Comparison of ENCODE assay signal across 14 cellular contexts in the genomic region with DNA sequence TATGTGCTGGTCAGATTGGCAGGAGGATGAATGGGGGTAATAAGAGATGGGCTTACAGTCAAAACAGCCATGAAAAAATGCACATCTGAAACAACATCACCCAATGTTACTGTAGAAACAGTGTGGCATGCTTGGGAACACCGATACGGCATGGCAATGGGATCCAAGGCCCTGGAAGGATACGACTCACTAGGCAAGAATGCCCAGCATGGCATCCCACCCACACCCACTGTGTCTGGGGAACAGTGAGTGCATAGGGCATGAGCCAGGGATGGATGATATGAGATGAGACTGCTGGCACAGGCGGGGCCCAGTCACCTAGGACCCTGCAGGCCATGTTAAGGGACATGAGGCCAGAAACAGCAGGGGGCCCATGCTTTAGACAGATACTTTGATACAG. TPM values are rescaled to one million over a fixed set of nuclear protein-coding genes. Genes with fewer than 3 reads are reported as not detected.
A peak's percentile ranks its signal among the peaks of the same experiment; 100 is the strongest.
DNase-seq lines count a peak whose midpoint lies in the region; ATAC-seq and TF ChIP-seq lines count a peak whose summit lies in the region.
"Had no signal": no experiment of that assay in that cellular context is flagged by ENCODE, and none has a peak within 500 bp of the region (broad histone marks: within the 10 kb centered on the region; RNA-seq: fewer than 3 reads in every experiment).

No MANE protein-coding gene starts in this region.

- H4K20me1 ChIP-seq in HCT116 (ENCODE audit: insufficient read depth): no peaks in the 10 kb centered on the region

- RAD21 ChIA-PET in HCT116 (lab: Charles Lee; ENCODE audit: low non-redundant PET in 1 of 2, low total read pairs in 2 of 2, uncharacterized antibody in 2 of 2, unreplicated experiment in 2 of 2): no interaction called here

- H3K79me2 ChIP-seq in HCT116 (ENCODE audit: insufficient read depth, low read length): peaks cover 54% of the 10 kb centered on the region; the same call in 1 of the 2 replicates

- H3K9ac ChIP-seq in HCT116 (ENCODE audit: low read length): peak overlapping the region; percentile 6; the same call in 1 of the 2 replicates

- TF ChIP-seq CTCF in HCT116 (IDR thresholded peaks at IDR 0.05 in 2 of 3, conservative IDR thresholded peaks at IDR 0.05 in 1 of 3; ENCODE audit: borderline replicate concordance in 1 of 3, insufficient read depth in 1 of 3, low read depth in 2 of 3, low read length in 2 of 3) (no peak), fibroblast of the aortic adventitia (IDR thresholded peaks at IDR 0.05; ENCODE audit: insufficient read depth, low read length) (no peak)

- H3K27ac ChIP-seq in HCT116 (ENCODE audit: low read depth, low read length): peak overlapping the region; percentile 26

- H3K4me3 ChIP-seq in HCT116 (replicated peaks in 1 of 2; ENCODE audit: low read depth in 1 of 2, low read length in 2 of 2) (no peak overlapping the region; a peak in 1 of 4 replicates), fibroblast of the aortic adventitia (ENCODE audit: low read depth, low read length) (no peak overlapping the region)
- H3K4me3 ChIP-seq: lung had no signal

- POLR2A ChIA-PET in HCT116 (lab: Charles Lee): interaction anchor here (0.9 to 5.1 kb wide), 3 partner anchors 8 to 11 kb away, joined by 3 to 50 read pairs (median 5); a partner anchor contains a TSS

- H3K36me3 ChIP-seq in HCT116 (ENCODE audit: control insufficient read depth in 1 of 2, insufficient read depth in 2 of 2, low read length in 2 of 2): peaks cover 73 to 85% of the 10 kb centered on the region in 2 experiments

- H3K4me1 ChIP-seq in HCT116 (ENCODE audit: control insufficient read depth in 1 of 2, insufficient read depth in 2 of 2, low read length in 2 of 2): peaks cover 14 to 42% of the 10 kb centered on the region in 2 experiments

- H2AFZ ChIP-seq in HCT116 (ENCODE audit: low read depth, low read length, poor library complexity, severe bottlenecking): no peak overlapping the region

- TF ChIP-seq POLR2A in HCT116 (IDR thresholded peaks at IDR 0.05; ENCODE audit: borderline replicate concordance, extremely low read depth, insufficient read depth, insufficient read length): no peak

- H3K4me2 ChIP-seq in HCT116 (ENCODE audit: low read length): peak overlapping the region; percentile 50

- intact Hi-C loops in HCT116 (cut with micrococcal nuclease) (no loop called here), head of caudate nucleus (cut with DNase I) (no loop called here)

- DNase-seq in HCT116 (ENCODE audit: low read depth, low spot score) (no peak), SW480 (ENCODE audit: low spot score) (peak; percentile 81), fibroblast of the aortic adventitia (ENCODE audit: low read depth) (peak; percentile 30), stromal cell of bone marrow (ENCODE audit: low read depth) (peak; percentile 16), pons (ENCODE audit: low spot score) (no peak), head of caudate nucleus (no peak)
- DNase-seq: activated CD4-positive, alpha-beta T cell treated with anti-CD3 and anti-CD28 coated beads for 48 hours; activated effector memory CD4-positive, alpha-beta T cell treated with Interleukin-2 at 50 U/mL for 16 hours; DMS53; glutamatergic neuron; NCI-H1092; NCI-H446 treated with DMSO at 0.1 percent for 48 hours had no signal

- no peaks in the 10 kb centered on the region for H3K9me3 ChIP-seq in HCT116 (ENCODE audit: control insufficient read depth in 1 of 2, insufficient read depth in 1 of 2, low read depth in 1 of 2, low read length in 2 of 2)

- H3K27me3 ChIP-seq in HCT116 (ENCODE audit: insufficient read depth, low read length): no peaks in the 10 kb centered on the region

- TF ChIP-seq RAD21 in HCT116 (IDR thresholded peaks at IDR 0.05; ENCODE audit: low read depth): no peak

- CTCF ChIA-PET in HCT116 (lab: Charles Lee): no interaction called here

- no TSS peak for BruUV-seq in HCT116 (replicated peaks; lab: Mats Ljungman, UMichigan)

- ATAC-seq in HCT116 (peak; percentile 84), GM18907 (IDR thresholded peaks at IDR 0.05; ENCODE audit: unreplicated experiment) (no peak)

- H3K9me2 ChIP-seq in HCT116 (ENCODE audit: insufficient read depth): no peaks in the 10 kb centered on the region

TF ChIP-seq in HCT116, 20 proteins besides CTCF, POLR2A, EP300 and RAD21:
- no peak for TF ChIP-seq SIN3A (IDR thresholded peaks at IDR 0.05; ENCODE audit: low read depth)
- TF ChIP-seq, protein P1, sequence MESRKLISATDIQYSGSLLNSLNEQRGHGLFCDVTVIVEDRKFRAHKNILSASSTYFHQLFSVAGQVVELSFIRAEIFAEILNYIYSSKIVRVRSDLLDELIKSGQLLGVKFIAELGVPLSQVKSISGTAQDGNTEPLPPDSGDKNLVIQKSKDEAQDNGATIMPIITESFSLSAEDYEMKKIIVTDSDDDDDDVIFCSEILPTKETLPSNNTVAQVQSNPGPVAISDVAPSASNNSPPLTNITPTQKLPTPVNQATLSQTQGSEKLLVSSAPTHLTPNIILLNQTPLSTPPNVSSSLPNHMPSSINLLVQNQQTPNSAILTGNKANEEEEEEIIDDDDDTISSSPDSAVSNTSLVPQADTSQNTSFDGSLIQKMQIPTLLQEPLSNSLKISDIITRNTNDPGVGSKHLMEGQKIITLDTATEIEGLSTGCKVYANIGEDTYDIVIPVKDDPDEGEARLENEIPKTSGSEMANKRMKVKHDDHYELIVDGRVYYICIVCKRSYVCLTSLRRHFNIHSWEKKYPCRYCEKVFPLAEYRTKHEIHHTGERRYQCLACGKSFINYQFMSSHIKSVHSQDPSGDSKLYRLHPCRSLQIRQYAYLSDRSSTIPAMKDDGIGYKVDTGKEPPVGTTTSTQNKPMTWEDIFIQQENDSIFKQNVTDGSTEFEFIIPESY (IDR thresholded peaks at IDR 0.05; ENCODE audit: extremely low read depth, insufficient replicate concordance, low read length): no peak
- TF ChIP-seq CBX3 (IDR thresholded peaks at IDR 0.05; ENCODE audit: low read depth): no peak
- TF ChIP-seq SP1 (IDR thresholded peaks at IDR 0.05; ENCODE audit: low read depth): peak; percentile 29
- TF ChIP-seq JUND (IDR thresholded peaks at IDR 0.05): peak; percentile 37; the same call in 1 of the 2 replicates
- no peak for TF ChIP-seq CEBPB (IDR thresholded peaks at IDR 0.05; ENCODE audit: low read depth)
- peak; percentile 64 for TF ChIP-seq EGR1 (IDR thresholded peaks at IDR 0.05; ENCODE audit: low read depth)
- TF ChIP-seq, protein P2, sequence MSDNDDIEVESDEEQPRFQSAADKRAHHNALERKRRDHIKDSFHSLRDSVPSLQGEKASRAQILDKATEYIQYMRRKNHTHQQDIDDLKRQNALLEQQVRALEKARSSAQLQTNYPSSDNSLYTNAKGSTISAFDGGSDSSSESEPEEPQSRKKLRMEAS (IDR thresholded peaks at IDR 0.05): peak; percentile 42; the same call in 1 of the 2 replicates
- TF ChIP-seq FOSL1 (IDR thresholded peaks at IDR 0.05; ENCODE audit: low read depth): peak; percentile 37; the same call in 1 of the 2 replicates
- no peak for TF ChIP-seq EZH2phosphoT487 (IDR thresholded peaks at IDR 0.05; ENCODE audit: borderline replicate concordance)
- TF ChIP-seq, protein P3, sequence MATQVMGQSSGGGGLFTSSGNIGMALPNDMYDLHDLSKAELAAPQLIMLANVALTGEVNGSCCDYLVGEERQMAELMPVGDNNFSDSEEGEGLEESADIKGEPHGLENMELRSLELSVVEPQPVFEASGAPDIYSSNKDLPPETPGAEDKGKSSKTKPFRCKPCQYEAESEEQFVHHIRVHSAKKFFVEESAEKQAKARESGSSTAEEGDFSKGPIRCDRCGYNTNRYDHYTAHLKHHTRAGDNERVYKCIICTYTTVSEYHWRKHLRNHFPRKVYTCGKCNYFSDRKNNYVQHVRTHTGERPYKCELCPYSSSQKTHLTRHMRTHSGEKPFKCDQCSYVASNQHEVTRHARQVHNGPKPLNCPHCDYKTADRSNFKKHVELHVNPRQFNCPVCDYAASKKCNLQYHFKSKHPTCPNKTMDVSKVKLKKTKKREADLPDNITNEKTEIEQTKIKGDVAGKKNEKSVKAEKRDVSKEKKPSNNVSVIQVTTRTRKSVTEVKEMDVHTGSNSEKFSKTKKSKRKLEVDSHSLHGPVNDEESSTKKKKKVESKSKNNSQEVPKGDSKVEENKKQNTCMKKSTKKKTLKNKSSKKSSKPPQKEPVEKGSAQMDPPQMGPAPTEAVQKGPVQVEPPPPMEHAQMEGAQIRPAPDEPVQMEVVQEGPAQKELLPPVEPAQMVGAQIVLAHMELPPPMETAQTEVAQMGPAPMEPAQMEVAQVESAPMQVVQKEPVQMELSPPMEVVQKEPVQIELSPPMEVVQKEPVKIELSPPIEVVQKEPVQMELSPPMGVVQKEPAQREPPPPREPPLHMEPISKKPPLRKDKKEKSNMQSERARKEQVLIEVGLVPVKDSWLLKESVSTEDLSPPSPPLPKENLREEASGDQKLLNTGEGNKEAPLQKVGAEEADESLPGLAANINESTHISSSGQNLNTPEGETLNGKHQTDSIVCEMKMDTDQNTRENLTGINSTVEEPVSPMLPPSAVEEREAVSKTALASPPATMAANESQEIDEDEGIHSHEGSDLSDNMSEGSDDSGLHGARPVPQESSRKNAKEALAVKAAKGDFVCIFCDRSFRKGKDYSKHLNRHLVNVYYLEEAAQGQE (IDR thresholded peaks at IDR 0.05; ENCODE audit: low read depth): no peak
- TF ChIP-seq ZFX (IDR thresholded peaks at IDR 0.05): 0 out of 2 replicates have a peak, but pooled peaks have one; percentile 10
- no peak for TF ChIP-seq ZNF274 (IDR thresholded peaks at IDR 0.05; ENCODE audit: low read depth, low read length)
TF ChIP-seq in HCT116: peak in this region for 6.

RNA-seq across cellular contexts. Expression of a gene that starts 11.5 kb away (rescaled TPM):
- total RNA-seq in HCT116 (2021; ENCODE audit: unreplicated experiment): 135 TPM
- polyA plus RNA-seq in HCT116 (2012): 97.3 and 116 TPM in 2 replicates
- 26.1 and 70.3 TPM in 2 replicates for total RNA-seq in fibroblast of the aortic adventitia (ENCODE audit: low replicate concordance)

RNA-seq across cellular contexts. Expression of a gene that starts 58.5 kb away (rescaled TPM):
- total RNA-seq in HCT116 (2021; ENCODE audit: unreplicated experiment): 31.2 TPM
- polyA plus RNA-seq in HCT116 (2012): 11.4 and 14.6 TPM in 2 replicates
- 12.8 and 13.3 TPM in 2 replicates for total RNA-seq in fibroblast of the aortic adventitia (ENCODE audit: low replicate concordance)

Comparison
In these comparisons a context has a peak if more than half of its experiments do, and no peak if none do; other contexts are left out.
1. DNase-seq: peak in SW480 (single experiment), fibroblast of the aortic adventitia (single experiment) and stromal cell of bone marrow (single experiment); none in HCT116 (single experiment), pons (single experiment) and head of caudate nucleus (0 of 42).